ENCODE assay signal across 22 cellular contexts in genomic region chr2:20219763-20220380, GRCh38. TPM values are rescaled to one million over a fixed set of nuclear protein-coding genes. Genes with fewer than 3 reads are reported as not detected.
DNase-seq lines count a peak whose midpoint lies in the region; ATAC-seq, FAIRE-seq and TF ChIP-seq lines count a peak whose summit lies in the region.
"Had no signal": no experiment of that assay in that cellular context is flagged by ENCODE, and none has a peak within 500 bp of the region (broad histone marks: within the 10 kb centered on the region; RNA-seq: fewer than 3 reads in every experiment).

No MANE protein-coding gene starts in this region.

- CTCF ChIA-PET in RWPE1 (lab: Yijun Ruan, JAX), result interaction anchor here (0.6 to 0.7 kb wide), 3 partner anchors 11 to 1471 kb away, joined by 3 to 4 read pairs (median 3); no protein-coding TSS in a partner anchor

- 94 to 98% (median 96%) methylated on average over 13 of the region's 13 CpGs for WGBS in psoas muscle, 3 donors

- peak overlapping the region; percentile 100 for H3K27ac ChIP-seq in RWPE1
- H3K27ac ChIP-seq in foreskin keratinocyte, result peak overlapping the region; percentile 91
- no peak overlapping the region for H3K27ac ChIP-seq in psoas muscle
- H3K27ac ChIP-seq: brain microvascular endothelial cell, sigmoid colon, SJSA1, thoracic aorta had no signal

- intact Hi-C loops in posterior vena cava (cut with DNase I) (loop anchor here in 1 of 2 donors (10.0 kb wide), 1 partner anchor 85 kb away; no protein-coding TSS in a partner anchor), psoas muscle (cut with DNase I) (no loop called here)

- H3K9me3 ChIP-seq in psoas muscle, result no peaks in the 10 kb centered on the region
- H3K9me3 ChIP-seq: lower lobe of right lung, sigmoid colon, thoracic aorta had no signal

- DNase-seq in RWPE1 (ENCODE audit: low spot score) (no peak), foreskin keratinocyte (no peak), posterior vena cava (ENCODE audit: low spot score) (peak; percentile 73), NCI-H524 treated with DMSO at 0.1 percent for 48 hours (lab: John Stamatoyannopoulos, UW) (no peak), psoas muscle (no peak), GM19239 (ENCODE audit: insufficient read length, low spot score) (no peak)
- DNase-seq: activated CD4-positive, CD25-positive, alpha-beta regulatory T cell; activated naive CD4-positive, alpha-beta T cell treated with anti-CD3 and anti-CD28 coated beads for 36 hours; brain microvascular endothelial cell; C1 segment of cervical spinal cord; DND-41; lower lobe of right lung; NCI-H1048; NCI-H1694; NCI-H2171 treated with DMSO at 0.1 percent for 48 hours; NCI-H524; nephron progenitor cell; sigmoid colon; stimulated activated naive CD4-positive, alpha-beta T cell treated with Interleukin-2 at 50 U/mL for 16 hours had no signal

- no peaks in the 10 kb centered on the region for H3K27me3 ChIP-seq in foreskin keratinocyte
- H3K27me3 ChIP-seq in psoas muscle (ENCODE audit: insufficient read depth in 3 of 3, low read length in 2 of 3), result peaks cover 0 to 12% (median 8%) of the 10 kb centered on the region in 3 donors
- H3K27me3 ChIP-seq: brain microvascular endothelial cell, sigmoid colon, SJSA1 had no signal

- H3K4me3 ChIP-seq in psoas muscle, result no peak overlapping the region
- H3K4me3 ChIP-seq: lower lobe of right lung, sigmoid colon, SJSA1, thoracic aorta had no signal

- H3K4me1 ChIP-seq in foreskin keratinocyte (peaks cover 54% of the 10 kb centered on the region), psoas muscle (peaks cover 5% of the 10 kb centered on the region)

- TF ChIP-seq CTCF in RWPE1 (conservative IDR thresholded peaks at IDR 0.05; ENCODE audit: low read depth), result no peak
- no peak for TF ChIP-seq CTCF in foreskin keratinocyte (conservative IDR thresholded peaks at IDR 0.05)
- TF ChIP-seq CTCF in psoas muscle (IDR thresholded peaks at IDR 0.05), result no peak

- FAIRE-seq in GM19239 (lab: Jason Lieb, UNC), result no peak

- POLR2A ChIA-PET in RWPE1 (lab: Yijun Ruan, JAX; ENCODE audit: low non-redundant PET), result interaction anchor here (1.1 kb wide), 1 partner anchor 13 kb away, joined by 3 read pairs; no protein-coding TSS in a partner anchor

- H3K36me3 ChIP-seq in psoas muscle (ENCODE audit: insufficient read depth in 1 of 2, low read depth in 1 of 2), result no peaks in the 10 kb centered on the region
- H3K36me3 ChIP-seq: brain microvascular endothelial cell, lower lobe of right lung, sigmoid colon, thoracic aorta had no signal

- ATAC-seq in foreskin keratinocyte, result no peak
- no peak for ATAC-seq in psoas muscle
- no peak for ATAC-seq in GM21717 (IDR thresholded peaks at IDR 0.05; ENCODE audit: unreplicated experiment)
- ATAC-seq: lower lobe of right lung had no signal

RNA-seq across cellular contexts. Expression of gene SDC1, which starts 5.1 kb away (rescaled TPM):
- total RNA-seq in foreskin keratinocyte, result 1,300 and 1,305 TPM in 2 replicates
- polyA plus RNA-seq in foreskin keratinocyte, result 824 and 890 TPM in 2 replicates
- 1 to 10 TPM; 1.2 to 3.0 TPM for total RNA-seq in posterior vena cava
- total RNA-seq in psoas muscle, result under 1 TPM in 3 of 4 donors, not detected in 1; 0.09 to 0.38 (median 0.13) TPM
- under 1 TPM; 0.07 to 0.38 (median 0.10) TPM for polyA plus RNA-seq in psoas muscle

Comparison
In these comparisons a context has a peak if more than half of its experiments do, and no peak if none do; other contexts are left out.
1. RNA of gene SDC1, which starts 5.1 kb away (total RNA-seq): 1,300 to 1,305 TPM in foreskin keratinocyte; 1.2 to 3.0 TPM in posterior vena cava and 0.09 to 0.38 TPM in psoas muscle; every median in the first group is over 100 times any median in the second.